Comparison of ENCODE assay signal across 8 cellular contexts in the genomic region with DNA sequence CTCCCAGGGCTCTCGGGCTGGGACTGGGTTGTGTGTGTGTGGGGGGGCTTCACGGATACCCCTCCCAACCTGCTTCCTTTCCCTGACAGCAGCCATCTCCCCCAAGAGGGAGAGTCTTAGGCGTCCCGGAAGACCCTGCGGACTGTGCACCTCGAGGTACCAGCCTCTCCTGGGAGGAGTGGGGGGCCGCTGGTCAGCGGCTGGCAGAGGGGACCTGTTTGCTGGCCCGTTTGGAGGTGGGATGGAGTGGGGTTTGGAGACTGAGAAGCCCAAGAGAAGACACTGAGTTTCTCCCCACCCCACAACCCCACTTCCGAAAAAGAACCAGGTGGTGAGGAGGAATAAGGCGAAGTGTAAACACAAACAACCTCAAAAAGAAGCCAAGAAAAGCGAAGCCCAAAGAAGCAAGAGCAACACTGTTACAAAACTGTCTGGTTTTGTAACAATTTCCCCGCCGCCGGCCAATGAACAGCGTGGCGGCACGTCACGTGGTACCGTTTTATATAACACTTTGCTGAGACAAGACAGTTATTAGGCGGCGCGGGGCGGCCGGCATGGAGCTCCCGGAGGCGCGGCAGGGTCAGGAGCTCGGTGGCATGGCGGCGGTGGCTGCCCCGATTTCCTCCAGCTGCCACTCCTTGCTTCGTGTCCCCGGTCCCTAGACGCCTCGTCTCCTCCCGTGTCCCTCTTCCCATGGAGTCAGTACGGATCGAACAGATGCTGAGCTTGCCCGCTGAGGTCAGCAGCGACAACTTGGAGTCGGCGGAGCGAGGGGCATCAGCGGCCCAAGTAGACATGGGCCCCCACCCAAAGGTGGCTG. TPM values are rescaled to one million over a fixed set of nuclear protein-coding genes. Genes with fewer than 3 reads are reported as not detected.
DNase-seq lines count a peak whose midpoint lies in the region; ATAC-seq and TF ChIP-seq lines count a peak whose summit lies in the region.

TSS of gene LONRF3 (plus strand) at position 531 of the 820 bp plus-strand sequence. CDS start at position 694, 163 bp downstream.

- no peak within 1 kb of the TSS for H3K27ac Mint-ChIP-seq in endothelial cell (ENCODE audit: unreplicated experiment)

- H3K36me3 Mint-ChIP-seq in endothelial cell (ENCODE audit: low read depth, unreplicated experiment), result no peaks in the 10 kb centered on the region

- ATAC-seq in GM18867 (IDR thresholded peaks at IDR 0.05; ENCODE audit: unreplicated experiment) (peak; percentile 38), GM19467 (IDR thresholded peaks at IDR 0.05; ENCODE audit: unreplicated experiment) (no peak)

- no peak for TF ChIP-seq CTCF in endothelial cell (IDR thresholded peaks at IDR 0.05; ENCODE audit: unreplicated experiment)

- peaks cover 3% of the 10 kb centered on the region for H3K27me3 Mint-ChIP-seq in endothelial cell (ENCODE audit: unreplicated experiment)

- no peaks in the 10 kb centered on the region for H3K9me3 Mint-ChIP-seq in endothelial cell (ENCODE audit: unreplicated experiment)

- peaks cover 9% of the 10 kb centered on the region for H3K4me1 Mint-ChIP-seq in endothelial cell (ENCODE audit: unreplicated experiment)

- H3K4me3 Mint-ChIP-seq in endothelial cell (ENCODE audit: unreplicated experiment), result peak within 1 kb of the TSS; percentile 97

- peak; percentile 51 to 66 for DNase-seq in NCI-H524 (lab: John Stamatoyannopoulos, UW)
- DNase-seq in activated CD8-positive, alpha-beta memory T cell treated with anti-CD3 and anti-CD28 coated beads, Interleukin-2, amount 50 U/mL, for 48 hours, result peak; percentile 70
- peak; percentile 17 for DNase-seq in endothelial cell (ENCODE audit: low spot score)
- peak; percentile 50 for DNase-seq in midbrain (lab: John Stamatoyannopoulos, UW)
- DNase-seq in stimulated activated CD8-positive, alpha-beta memory T cell treated with anti-CD3 and anti-CD28 coated beads, Interleukin-15, amount 100 ng/mL, for 4 hours (ENCODE audit: low read depth in 2 of 2), result peak; percentile 36 to 48
- no peak for DNase-seq in NCI-H1436 treated with DMSO at 0.1 percent for 48 hours (lab: John Stamatoyannopoulos, UW)

RNA-seq across cellular contexts. Expression of gene LONRF3, which starts in this region (rescaled TPM):
- 12.4 TPM for total RNA-seq in endothelial cell (ENCODE audit: unreplicated experiment)
